Comparison of ENCODE assay signal across 6 cellular contexts in the genomic region with DNA sequence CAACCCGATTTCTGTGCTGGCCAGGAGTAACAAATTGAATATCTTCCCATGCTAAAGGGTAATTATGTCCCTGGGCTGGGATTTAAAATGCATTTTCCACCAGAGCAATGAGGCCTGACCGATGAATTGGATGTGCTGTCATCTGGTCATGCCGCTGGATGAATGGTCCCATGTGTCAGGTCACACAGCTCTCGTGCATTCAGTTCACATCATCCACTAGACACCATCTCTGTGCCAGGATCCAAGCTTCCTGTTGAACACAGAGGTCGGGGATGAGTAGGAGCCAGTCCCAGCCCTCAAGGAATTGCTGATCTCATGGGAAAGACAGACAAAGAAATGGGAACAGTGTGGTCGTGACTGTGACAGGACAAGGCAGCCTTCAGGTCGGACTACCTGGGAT.
"Had no signal": no experiment of that assay in that cellular context is flagged by ENCODE, and none has a peak within 500 bp of the region (broad histone marks: within the 10 kb centered on the region; RNA-seq: fewer than 3 reads in every experiment).

No MANE protein-coding gene starts in this region.

- H3K4me1 Mint-ChIP-seq: GM23338, H9, IgD-negative memory B cell had no signal

- H3K27ac Mint-ChIP-seq: GM23338, H9, IgD-negative memory B cell had no signal

- H2AFZ ChIP-seq: GM23338 had no signal

- H3K9me3 Mint-ChIP-seq: GM23338 had no signal

- H3K36me3 Mint-ChIP-seq: IgD-negative memory B cell had no signal

- DNase-seq: H9, HCEC 1CT had no signal

- H3K4me2 ChIP-seq: GM23338 had no signal

- ATAC-seq: GM23338, HepG2 had no signal

- H3K27ac ChIP-seq: HL-60 had no signal

- H3K4me3 Mint-ChIP-seq: GM23338, H9, IgD-negative memory B cell had no signal

- H3K4me3 ChIP-seq: GM23338 had no signal
